ENCODE assay signal across 19 cellular contexts in genomic region chr9:86355814-86356213, GRCh38. TPM values are rescaled to one million over a fixed set of nuclear protein-coding genes. Genes with fewer than 3 reads are reported as not detected.
A peak's percentile ranks its signal among the peaks of the same experiment; 100 is the strongest.
DNase-seq lines count a peak whose midpoint lies in the region; ATAC-seq, FAIRE-seq and TF ChIP-seq lines count a peak whose summit lies in the region.
"Had no signal": no experiment of that assay in that cellular context is flagged by ENCODE, and none has a peak within 500 bp of the region (broad histone marks: within the 10 kb centered on the region; RNA-seq: fewer than 3 reads in every experiment).

No MANE protein-coding gene starts in this region.

- H3K4me3 ChIP-seq in HepG2 (replicated peaks in 1 of 3; ENCODE audit: insufficient read depth in 1 of 3, low read depth in 2 of 3, low read length in 3 of 3) (no peak overlapping the region), right lobe of liver (no peak overlapping the region), vagina (no peak overlapping the region)

- H3K36me3 Mint-ChIP-seq in brain (peaks cover 17% of the 10 kb centered on the region), naive B cell (peaks cover 0 to 6% of the 10 kb centered on the region in 2 donors)
- peaks cover 8% of the 10 kb centered on the region for H3K36me3 Mint-ChIP-seq in stimulated activated memory B cell treated with anti-CD40 and anti-IgM and Interleukin-4, amounts not matched to agents 10 μg/mL and 1 μg/mL and 100 μg/mL, for 72 hours

- H3K27me3 ChIP-seq in HepG2 (ENCODE audit: control insufficient read depth in 1 of 2, insufficient read depth in 2 of 2, low read length in 2 of 2) (no peaks in the 10 kb centered on the region; a peak in 1 of 5 replicates), right lobe of liver (no peaks in the 10 kb centered on the region), vagina (no peaks in the 10 kb centered on the region)

- no peak overlapping the region for H3K9ac ChIP-seq in HepG2 (ENCODE audit: insufficient read depth, low read depth, low read length)

- peaks cover 41% of the 10 kb centered on the region for H3K4me1 Mint-ChIP-seq in brain
- peaks cover 27 to 47% (median 38%) of the 10 kb centered on the region in 3 donors for H3K4me1 Mint-ChIP-seq in naive B cell
- peaks cover 46% of the 10 kb centered on the region for H3K4me1 Mint-ChIP-seq in stimulated activated memory B cell treated with anti-CD40 and anti-IgM and Interleukin-4, amounts not matched to agents 10 μg/mL and 1 μg/mL and 100 μg/mL, for 72 hours

- no peaks in the 10 kb centered on the region for H3K9me3 ChIP-seq in HepG2 (ENCODE audit: low read length)
- no peaks in the 10 kb centered on the region for H3K9me3 ChIP-seq in right lobe of liver
- no peaks in the 10 kb centered on the region for H3K9me3 ChIP-seq in vagina

- H3K4me2 ChIP-seq in HepG2 (ENCODE audit: low read depth, low read length) = no peak overlapping the region

- CTCF ChIA-PET in HepG2 (lab: Yijun Ruan, JAX; ENCODE audit: low intra/inter-chr PET ratio, low total read pairs) = no interaction called here

- TF ChIP-seq POLR2A in HepG2 (IDR thresholded peaks at IDR 0.05; ENCODE audit: insufficient read depth in 1 of 2, low read depth in 2 of 2, low read length in 2 of 2) = no peak
- TF ChIP-seq POLR2A in right lobe of liver (IDR thresholded peaks at IDR 0.05) = no peak
- TF ChIP-seq POLR2A in vagina (IDR thresholded peaks at IDR 0.05) = no peak

- H2AFZ ChIP-seq in HepG2 (ENCODE audit: low read length) = no peak overlapping the region

- TF ChIP-seq RAD21 in HepG2 (CRISPR knock-in tag; IDR thresholded peaks at IDR 0.05) = no peak

- H3K27ac ChIP-seq in HepG2 (ENCODE audit: extremely low read length, insufficient read depth, low read length) = no peak overlapping the region
- no peak overlapping the region for H3K27ac ChIP-seq in right lobe of liver
- peak overlapping the region; percentile 96 for H3K27ac ChIP-seq in vagina

- H3K4me3 Mint-ChIP-seq in brain (peak overlapping the region in 4 of 5 experiments; percentile 90 to 99 (median 96)), naive B cell (peak overlapping the region in 6 of 8 donors; percentile 9 to 98 (median 96))
- H3K4me3 Mint-ChIP-seq in stimulated activated memory B cell treated with anti-CD40 and anti-IgM and Interleukin-4, amounts not matched to agents 10 μg/mL and 1 μg/mL and 100 μg/mL, for 72 hours = no peak overlapping the region

- H3K27me3 Mint-ChIP-seq in brain (peaks cover 38% of the 10 kb centered on the region), naive B cell (peaks cover 0 to 3% (median 2%) of the 10 kb centered on the region in 3 donors)
- H3K27me3 Mint-ChIP-seq in stimulated activated memory B cell treated with anti-CD40 and anti-IgM and Interleukin-4, amounts not matched to agents 10 μg/mL and 1 μg/mL and 100 μg/mL, for 72 hours = no peaks in the 10 kb centered on the region
- H3K27me3 Mint-ChIP-seq: stimulated activated naive CD8-positive, alpha-beta T cell treated with anti-CD3 and anti-CD28 coated beads, Interleukin-15, Interleukin-2, amounts not matched to agents 100 ng/mL and 50 ng/mL, for 24 hours had no signal

- in situ Hi-C loops in HepG2 (cut with HindIII; ENCODE audit: extremely low pct_ligation_motif_present, low pct_unique_long_range_greater_than_20kb) = no loop called here

- no peak for DNase-seq in HepG2 (ENCODE audit: low spot score)
- DNase-seq in right lobe of liver = no peak
- DNase-seq in naive B cell = no peak
- DNase-seq in vagina (ENCODE audit: extremely low spot score in 2 of 2) = no peak
- DNase-seq in DMS53 (lab: John Stamatoyannopoulos, UW) = no peak
- DNase-seq in sciatic nerve (ENCODE audit: low spot score) = no peak
- DNase-seq: activated CD8-positive, alpha-beta memory T cell treated with anti-CD3 and anti-CD28 coated beads, Interleukin-2, amount 10 ng/mL, durations not matched to agents 7 days and 5 days; activated gamma-delta T cell; cerebellar nuclear complex; NCI-H1930; NCI-H446; NK-92 treated with Interleukin-12 subunit alpha and Interleukin-12 subunit beta, amount 100 ng/mL, for 24 hours; nucleus accumbens; T-cell had no signal

- H3K27ac Mint-ChIP-seq in brain (peak overlapping the region in 1 of 5 experiments; percentile 84), naive B cell (peak overlapping the region in 2 of 6 donors; percentile 15 to 92)
- no peak overlapping the region for H3K27ac Mint-ChIP-seq in stimulated activated memory B cell treated with anti-CD40 and anti-IgM and Interleukin-4, amounts not matched to agents 10 μg/mL and 1 μg/mL and 100 μg/mL, for 72 hours

- no peaks in the 10 kb centered on the region; the same call in 1 of the 2 replicates for H4K20me1 ChIP-seq in HepG2 (ENCODE audit: insufficient read depth, low read length)

- TF ChIP-seq CTCF in HepG2 (CRISPR knock-in tag; IDR thresholded peaks at IDR 0.05) = no peak
- no peak for TF ChIP-seq CTCF in right lobe of liver (IDR thresholded peaks at IDR 0.05)
- no peak for TF ChIP-seq CTCF in brain (conservative IDR thresholded peaks at IDR 0.05)
- no peak for TF ChIP-seq CTCF in vagina (IDR thresholded peaks at IDR 0.05)

- H3K4me1 ChIP-seq in HepG2 (ENCODE audit: insufficient read depth, low read length) = peaks cover 37% of the 10 kb centered on the region
- peaks cover 0 to 15% (median 4%) of the 10 kb centered on the region in 4 donors for H3K4me1 ChIP-seq in right lobe of liver
- peaks cover 34% of the 10 kb centered on the region for H3K4me1 ChIP-seq in vagina

- H3K36me3 ChIP-seq in HepG2 (replicated peaks in 1 of 2; ENCODE audit: control insufficient read depth in 1 of 2, insufficient read depth in 2 of 2, low read length in 2 of 2) (no peaks in the 10 kb centered on the region), right lobe of liver (no peaks in the 10 kb centered on the region), vagina (no peaks in the 10 kb centered on the region)

- ATAC-seq in HepG2 = no peak
- no peak for ATAC-seq in right lobe of liver
- ATAC-seq in naive B cell (ENCODE audit: low read depth in 2 of 2) = no peak
- no peak for ATAC-seq in stimulated activated memory B cell treated with anti-CD40 and anti-IgM and Interleukin-4, amounts not matched to agents 10 μg/mL and 1 μg/mL and 100 μg/mL, for 72 hours
- ATAC-seq in sciatic nerve = no peak
- ATAC-seq: activated CD8-positive, alpha-beta memory T cell treated with anti-CD3 and anti-CD28 coated beads, Interleukin-2, amount 10 ng/mL, durations not matched to agents 7 days and 5 days; Right ventricle myocardium inferior; T-cell had no signal

- H3K9me3 Mint-ChIP-seq in brain = no peaks in the 10 kb centered on the region
- no peaks in the 10 kb centered on the region for H3K9me3 Mint-ChIP-seq in naive B cell
- H3K9me3 Mint-ChIP-seq in stimulated activated memory B cell treated with anti-CD40 and anti-IgM and Interleukin-4, amounts not matched to agents 10 μg/mL and 1 μg/mL and 100 μg/mL, for 72 hours = no peaks in the 10 kb centered on the region
- H3K9me3 Mint-ChIP-seq: stimulated activated naive CD8-positive, alpha-beta T cell treated with anti-CD3 and anti-CD28 coated beads, Interleukin-15, Interleukin-2, amounts not matched to agents 100 ng/mL and 50 ng/mL, for 24 hours; T-cell had no signal

- no peak for TF ChIP-seq EP300 in HepG2 (IDR thresholded peaks at IDR 0.05; ENCODE audit: low read depth in 2 of 2, low read length in 2 of 2)
- no peak for TF ChIP-seq EP300 in HepG2 (CRISPR knock-in tag; IDR thresholded peaks at IDR 0.05; ENCODE audit: borderline replicate concordance)

- POLR2A ChIA-PET in HepG2 (lab: Yijun Ruan, JAX) = no interaction called here

- peaks cover 31% of the 10 kb centered on the region for H3K79me2 ChIP-seq in HepG2 (ENCODE audit: insufficient read depth, low read length)

- no peak for FAIRE-seq in HepG2 (lab: Jason Lieb, UNC)
- FAIRE-seq: urothelium cell line had no signal

- intact Hi-C loops in HepG2 (cut with micrococcal nuclease; ENCODE audit: unreplicated experiment) = loop anchor here (2.0 kb wide), 2 partner anchors 19 to 49 kb away; no protein-coding TSS in a partner anchor
- intact Hi-C loops in right lobe of liver (cut with DNase I) = no loop called here
- intact Hi-C loops in vagina (cut with DNase I) = no loop called here
- intact Hi-C loops in sciatic nerve (cut with DNase I) = no loop called here

- BruUV-seq in HepG2 (replicated peaks; lab: Mats Ljungman, UMichigan) = no TSS peak

- WGBS in HepG2 (ENCODE audit: low lambda C conversion rate) = 86% methylated on average over 4 of the region's 4 CpGs
- WGBS in right lobe of liver (ENCODE audit: insufficient coverage, low coverage, low lambda C conversion rate, missing lambda C conversion rate) = 81% methylated on average over 4 of the region's 4 CpGs

RNA-seq across cellular contexts. Expression of gene TUT7, which starts 1.6 kb away (rescaled TPM):
- 19.4 and 21.3 TPM in 2 replicates for total RNA-seq in HepG2 (2016; rRNA removed; fragmentation: Illumina TruSeq; extraction: Trizol)
- total RNA-seq in HepG2 (2016; cell fraction: cytosol; rRNA removed; fragmentation: Illumina TruSeq; extraction: Trizol; ENCODE audit: low read depth) = 8.5 and 9.6 TPM in 2 replicates
- total RNA-seq in HepG2 (2016; cell fraction: insoluble cytoplasmic fraction; rRNA removed; fragmentation: Illumina TruSeq; extraction: Trizol) = 18.9 and 21.1 TPM in 2 replicates
- 5.5 and 6.8 TPM in 2 replicates for total RNA-seq in HepG2 (2016; cell fraction: membrane; rRNA removed; fragmentation: Illumina TruSeq; extraction: Trizol)
- 33.9 and 41.9 TPM in 2 replicates for total RNA-seq in HepG2 (2016; cell fraction: nucleus; rRNA removed; fragmentation: Illumina TruSeq; extraction: Trizol)
- polyA plus RNA-seq in HepG2 (2011; rRNA removed) = 10.4 and 12.0 TPM in 2 replicates
- 5.1 and 6.7 TPM in 2 replicates for polyA plus RNA-seq in HepG2 (2011; cell fraction: cytosol; rRNA removed)
- 12.3 and 18.3 TPM in 2 replicates for polyA plus RNA-seq in HepG2 (2011; cell fraction: nucleus; rRNA removed)
- 11.4 and 12.9 TPM in 2 replicates for polyA plus RNA-seq in HepG2 (2012)
- 1.2 TPM in 2 replicates for polyA plus RNA-seq in HepG2 (2016; cell fraction: cytosol; fragmentation: Illumina TruSeq; extraction: Trizol; ENCODE audit: low read depth)
- 12.1 and 13.2 TPM in 2 replicates for polyA plus RNA-seq in HepG2 (2016; cell fraction: insoluble cytoplasmic fraction; fragmentation: Illumina TruSeq; extraction: Trizol; ENCODE audit: low read depth)
- 2.0 and 3.0 TPM in 2 replicates for polyA plus RNA-seq in HepG2 (2016; cell fraction: membrane; fragmentation: Illumina TruSeq; extraction: Trizol; ENCODE audit: low read depth)
- 21.4 and 24.7 TPM in 2 replicates for polyA plus RNA-seq in HepG2 (2016; cell fraction: nucleus; fragmentation: Illumina TruSeq; extraction: Trizol; ENCODE audit: insufficient read depth, low read depth)
- 6.9 and 11.9 TPM in 2 replicates for polyA minus RNA-seq in HepG2 (2011; rRNA and poly(A)+ RNA removed; ENCODE audit: low replicate concordance)
- 9.5 and 12.2 TPM in 2 replicates for polyA minus RNA-seq in HepG2 (2011; cell fraction: cytosol; rRNA and poly(A)+ RNA removed)
- polyA minus RNA-seq in HepG2 (2011; cell fraction: nucleus; rRNA and poly(A)+ RNA removed) = 130 and 161 TPM in 2 replicates
- 10 to 100 TPM; 22.5 to 46.7 (median 31.6) TPM for total RNA-seq in right lobe of liver
- polyA plus RNA-seq in brain (ENCODE audit: insufficient read depth, low read depth, low replicate concordance) = 7.0 TPM
- polyA plus RNA-seq in naive B cell (ENCODE audit: low read depth in 6 of 6) = 10 to 100 TPM; 16.0 to 33.0 (median 20.4) TPM
- total RNA-seq in vagina = 72.4 TPM
- total RNA-seq in sciatic nerve = 33.5 TPM
